In genomic region chr4:8296491-8296890, GRCh38 we compare ENCODE assay signal across 18 cellular contexts. TPM values are rescaled to one million over a fixed set of nuclear protein-coding genes. Genes with fewer than 3 reads are reported as not detected.
A peak's percentile ranks its signal among the peaks of the same experiment; 100 is the strongest.
DNase-seq lines count a peak whose midpoint lies in the region; ATAC-seq and TF ChIP-seq lines count a peak whose summit lies in the region.
"Had no signal": no experiment of that assay in that cellular context is flagged by ENCODE, and none has a peak within 500 bp of the region (broad histone marks: within the 10 kb centered on the region; RNA-seq: fewer than 3 reads in every experiment).

No MANE protein-coding gene starts in this region.

- H3K36me3 ChIP-seq in BLaER1 (peaks cover 85% of the 10 kb centered on the region), neuronal stem cell (replicated peaks in 1 of 2; ENCODE audit: control insufficient read depth in 2 of 2, insufficient read depth in 2 of 2, low read length in 2 of 2) (no peaks in the 10 kb centered on the region), upper lobe of right lung (no peaks in the 10 kb centered on the region)
- H3K36me3 ChIP-seq: Peyer's patch had no signal

- H3K4ac ChIP-seq in neuronal stem cell (ENCODE audit: low read length) = no peak overlapping the region

- peaks cover 93% of the 10 kb centered on the region for H4K20me1 ChIP-seq in BLaER1

- no peak overlapping the region for H3K14ac ChIP-seq in neuronal stem cell (ENCODE audit: low read length)

- H2AK5ac ChIP-seq in neuronal stem cell (ENCODE audit: low read depth, low read length) = no peak overlapping the region

- H3K4me1 ChIP-seq in BLaER1 = peaks cover 10% of the 10 kb centered on the region; the same call in 1 of the 2 replicates
- H3K4me1 ChIP-seq in neuronal stem cell (ENCODE audit: control insufficient read depth in 2 of 2, insufficient read depth in 1 of 2, low read depth in 1 of 2, low read length in 2 of 2) = no peaks in the 10 kb centered on the region
- H3K4me1 ChIP-seq in upper lobe of right lung = no peaks in the 10 kb centered on the region
- H3K4me1 ChIP-seq: Peyer's patch had no signal

- H3K4me3 Mint-ChIP-seq in CD14-positive monocyte (no peak overlapping the region), osteocyte (ENCODE audit: unreplicated experiment) (no peak overlapping the region)
- H3K4me3 Mint-ChIP-seq: CD8-positive, alpha-beta memory T cell; IgD-negative memory B cell had no signal

- no peaks in the 10 kb centered on the region for H3K9me3 ChIP-seq in BLaER1
- H3K9me3 ChIP-seq in neuronal stem cell (replicated peaks in 1 of 2; ENCODE audit: control insufficient read depth in 2 of 2, insufficient read depth in 1 of 2, low read depth in 1 of 2, low read length in 2 of 2) = peaks cover 0 to 2% of the 10 kb centered on the region in 2 donors
- H3K9me3 ChIP-seq in upper lobe of right lung = no peaks in the 10 kb centered on the region
- H3K9me3 ChIP-seq: Peyer's patch had no signal

- no peak overlapping the region for H3K23ac ChIP-seq in neuronal stem cell (ENCODE audit: low read depth, low read length, poor library complexity)

- peak overlapping the region; percentile 36 for H3K18ac ChIP-seq in neuronal stem cell (ENCODE audit: low read length)

- H3K9ac ChIP-seq in BLaER1 (no peak overlapping the region), neuronal stem cell (ENCODE audit: low read depth, low read length, poor library complexity) (no peak overlapping the region)

- no peak overlapping the region for H2BK5ac ChIP-seq in neuronal stem cell (ENCODE audit: low read length)

- H3K27ac ChIP-seq in BLaER1 (peak overlapping the region; percentile 30; the same call in 1 of the 2 replicates), neuronal stem cell (replicated peaks; ENCODE audit: low read length) (no peak overlapping the region), upper lobe of right lung (no peak overlapping the region)
- H3K27ac ChIP-seq: Peyer's patch had no signal

- no peak overlapping the region for H2AFZ ChIP-seq in neuronal stem cell (ENCODE audit: low read length)

- no peaks in the 10 kb centered on the region for H3K79me1 ChIP-seq in neuronal stem cell (ENCODE audit: low read depth, low read length)

- H3K4me1 Mint-ChIP-seq in CD14-positive monocyte = peaks cover 9% of the 10 kb centered on the region
- no peaks in the 10 kb centered on the region for H3K4me1 Mint-ChIP-seq in osteocyte (ENCODE audit: unreplicated experiment)
- H3K4me1 Mint-ChIP-seq: CD8-positive, alpha-beta memory T cell had no signal

- peaks cover 0 to 14% (median 3%) of the 10 kb centered on the region in 7 donors for H3K9me3 Mint-ChIP-seq in CD14-positive monocyte
- peaks cover 21% of the 10 kb centered on the region for H3K9me3 Mint-ChIP-seq in osteocyte (ENCODE audit: unreplicated experiment)

- no peak overlapping the region for H2BK12ac ChIP-seq in neuronal stem cell (ENCODE audit: low read length)

- H2BK15ac ChIP-seq in neuronal stem cell (ENCODE audit: low read length) = no peak overlapping the region

- H3K4me2 ChIP-seq in BLaER1 (no peak overlapping the region), neuronal stem cell (ENCODE audit: insufficient read depth, low read length, poor library complexity, severe bottlenecking) (no peak overlapping the region)

- intact Hi-C loops in CD14-positive monocyte (cut with micrococcal nuclease) (no loop called here), upper lobe of right lung (cut with DNase I) (no loop called here)

- H3K27ac Mint-ChIP-seq in CD14-positive monocyte = no peak overlapping the region
- no peak overlapping the region for H3K27ac Mint-ChIP-seq in osteocyte (ENCODE audit: unreplicated experiment)
- H3K27ac Mint-ChIP-seq: CD8-positive, alpha-beta memory T cell had no signal

- peak; percentile 19 for DNase-seq in CD14-positive monocyte (ENCODE audit: low spot score)
- DNase-seq in neuronal stem cell (ENCODE audit: low spot score) = no peak
- DNase-seq in upper lobe of right lung = peak; percentile 41
- no peak for DNase-seq in kidney tubule cell (ENCODE audit: low spot score)
- DNase-seq in osteocyte (ENCODE audit: extremely low spot score, unreplicated experiment) = no peak
- DNase-seq: C1 segment of cervical spinal cord, GDM1, NCI-H1105, NCI-H146, NCI-H2029 treated with DMSO at 0.1 percent for 48 hours, NCI-H524 treated with DMSO at 0.1 percent for 48 hours, NCI-H82 had no signal

- no peak overlapping the region for H4K8ac ChIP-seq in neuronal stem cell (ENCODE audit: low read depth, low read length)

- H3K36me3 Mint-ChIP-seq in CD14-positive monocyte (no peaks in the 10 kb centered on the region), osteocyte (ENCODE audit: unreplicated experiment) (peaks cover 9% of the 10 kb centered on the region)
- H3K36me3 Mint-ChIP-seq: CD8-positive, alpha-beta memory T cell; IgD-negative memory B cell had no signal

- H4K91ac ChIP-seq in neuronal stem cell (ENCODE audit: low read depth, low read length, poor library complexity) = no peak overlapping the region

- no CpG with 5 or more reads among the region's 3 CpGs for WGBS in neuronal stem cell (ENCODE audit: extremely low coverage in 2 of 2, insufficient read length in 2 of 2, insufficient replicate concordance in 1 of 2), 2 donors

- TF ChIP-seq CTCF in CD14-positive monocyte (IDR thresholded peaks at IDR 0.05) (no peak), upper lobe of right lung (IDR thresholded peaks at IDR 0.05) (no peak), osteocyte (IDR thresholded peaks at IDR 0.05) (no peak)

- ATAC-seq in upper lobe of right lung = no peak
- no peak for ATAC-seq in GM19324 (IDR thresholded peaks at IDR 0.05; ENCODE audit: low FRiP score, unreplicated experiment)

- H3K4me3 ChIP-seq in BLaER1 = no peak overlapping the region
- no peak overlapping the region for H3K4me3 ChIP-seq in neuronal stem cell (ENCODE audit: low read length in 2 of 2)
- H3K4me3 ChIP-seq in upper lobe of right lung = no peak overlapping the region
- H3K4me3 ChIP-seq: Peyer's patch had no signal

- H3K27me3 Mint-ChIP-seq in CD14-positive monocyte (ENCODE audit: low read depth in 3 of 3) (peaks cover 0 to 1% (median 0%) of the 10 kb centered on the region in 3 donors), osteocyte (ENCODE audit: unreplicated experiment) (peaks cover 22% of the 10 kb centered on the region)

- no peak overlapping the region for H2BK120ac ChIP-seq in neuronal stem cell (ENCODE audit: low read depth, low read length)

- no peaks in the 10 kb centered on the region for H3K27me3 ChIP-seq in BLaER1
- no peaks in the 10 kb centered on the region for H3K27me3 ChIP-seq in neuronal stem cell (ENCODE audit: control insufficient read depth in 3 of 3, insufficient read depth in 3 of 3, low read depth in 1 of 3, low read length in 3 of 3)
- H3K27me3 ChIP-seq in upper lobe of right lung = no peaks in the 10 kb centered on the region
- H3K27me3 ChIP-seq: Peyer's patch had no signal

RNA-seq across cellular contexts. Expression of gene HTRA3, which starts 26.9 kb away (rescaled TPM):
- polyA plus RNA-seq in CD14-positive monocyte = not detected
- 2.9 TPM for polyA plus RNA-seq in neuronal stem cell (2013, experiment 1 of 2)
- 2.8 TPM for polyA plus RNA-seq in neuronal stem cell (2013, experiment 2 of 2)
- total RNA-seq in upper lobe of right lung (25.0 TPM), osteocyte (0.16 and 0.37 TPM in 2 replicates)
- total RNA-seq: CD8-positive, alpha-beta memory T cell; SK-MEL-5 had no signal
- polyA plus RNA-seq: CD8-positive, alpha-beta memory T cell; IgD-negative memory B cell had no signal

Comparison
In these comparisons a context has a peak if more than half of its experiments do, and no peak if none do; other contexts are left out.
1. DNase-seq: peak in CD14-positive monocyte (single experiment) and upper lobe of right lung (single experiment); none in neuronal stem cell (single experiment), kidney tubule cell (single experiment) and osteocyte (single experiment).
2. RNA of gene HTRA3, which starts 26.9 kb away (total RNA-seq): 25.0 TPM in upper lobe of right lung (single experiment); 0.16 to 0.37 TPM in osteocyte; every median in the first group is over 10 times any median in the second.